In the genomic region with DNA sequence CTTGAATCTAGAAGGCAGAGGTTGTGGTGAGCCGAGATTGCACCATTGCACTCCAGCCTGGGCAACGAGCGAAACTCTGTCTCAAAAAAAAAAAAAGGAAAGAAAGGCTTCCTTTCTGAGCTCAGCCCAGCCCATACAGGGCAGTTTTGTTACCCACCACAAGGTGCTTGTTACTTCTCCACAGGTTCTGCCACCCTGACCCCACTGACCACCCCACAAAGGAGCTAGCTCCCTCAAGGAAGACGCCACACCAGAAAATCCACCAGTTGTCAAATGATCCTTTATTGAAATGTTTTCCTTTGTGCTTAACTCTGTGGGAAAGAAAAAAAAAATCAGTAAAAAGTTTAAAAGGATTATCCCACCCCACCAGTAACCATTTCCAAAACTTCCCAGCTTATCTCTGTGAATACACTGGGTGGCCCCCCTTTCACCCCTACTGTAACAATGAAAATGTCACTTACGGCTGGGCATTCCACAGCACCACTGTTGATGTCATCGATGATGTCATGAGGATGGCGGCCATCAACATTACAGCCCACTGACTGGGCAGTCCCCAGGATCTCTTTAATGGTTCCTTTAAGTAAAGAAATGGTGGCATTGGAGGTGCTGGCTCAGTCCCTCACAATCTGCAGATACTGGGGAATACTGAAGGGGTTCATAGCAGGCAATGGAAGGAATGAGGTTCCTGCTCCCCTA, we compare ENCODE assay signal across 12 cellular contexts. TPM values are rescaled to one million over a fixed set of nuclear protein-coding genes. Genes with fewer than 3 reads are reported as not detected.
DNase-seq lines count a peak whose midpoint lies in the region; ATAC-seq and TF ChIP-seq lines count a peak whose summit lies in the region.
"Had no signal": no experiment of that assay in that cellular context is flagged by ENCODE, and none has a peak within 500 bp of the region (broad histone marks: within the 10 kb centered on the region; RNA-seq: fewer than 3 reads in every experiment).

No MANE protein-coding gene starts in this region.

- TF ChIP-seq CTCF in A673 (conservative IDR thresholded peaks at IDR 0.05; ENCODE audit: low read depth, low read length) (no peak), fibroblast of lung (conservative IDR thresholded peaks at IDR 0.05 in 1 of 2, IDR thresholded peaks at IDR 0.05 in 1 of 2; ENCODE audit: low read depth in 1 of 2, low read length in 2 of 2) (no peak)

- H3K36me3 ChIP-seq in A673 (ENCODE audit: insufficient read depth, low read length, poor library complexity, severe bottlenecking) (peaks cover 78% of the 10 kb centered on the region), SK-N-MC (ENCODE audit: insufficient read depth, low read length) (peaks cover 78% of the 10 kb centered on the region), fibroblast of lung (ENCODE audit: control insufficient read depth, insufficient read depth, low read length) (peaks cover 37% of the 10 kb centered on the region)

- peaks cover 32% of the 10 kb centered on the region for H3K79me2 ChIP-seq in fibroblast of lung (ENCODE audit: control insufficient read depth, insufficient read depth, low read length)

- peaks cover 3% of the 10 kb centered on the region for H4K20me1 ChIP-seq in fibroblast of lung (ENCODE audit: control insufficient read depth, extremely low read depth, insufficient read depth, low read length)

- no peak overlapping the region for H3K4me3 ChIP-seq in A673 (ENCODE audit: low read depth, low read length, poor library complexity, severe bottlenecking)
- no peak overlapping the region for H3K4me3 ChIP-seq in SK-N-MC
- H3K4me3 ChIP-seq in fibroblast of lung (replicated peaks in 1 of 4; ENCODE audit: control extremely low read depth in 1 of 4, insufficient read depth in 1 of 4, low read depth in 3 of 4, low read length in 4 of 4) = peak overlapping the region in 1 of 4 experiments; percentile 92

- no peak overlapping the region for H3K9ac ChIP-seq in SK-N-MC (ENCODE audit: insufficient read length)
- H3K9ac ChIP-seq in fibroblast of lung (ENCODE audit: insufficient read depth, low read length) = no peak overlapping the region

- BruUV-seq in A673 (replicated peaks; lab: Mats Ljungman, UMichigan) = no TSS peak

- H3K4me1 ChIP-seq in A673 (ENCODE audit: insufficient read depth, low read length, poor library complexity, severe bottlenecking) = peaks cover 12% of the 10 kb centered on the region
- peaks cover 2% of the 10 kb centered on the region for H3K4me1 ChIP-seq in fibroblast of lung (ENCODE audit: control insufficient read depth, extremely low read depth, insufficient read depth, low read length)

- no peak overlapping the region for H2AFZ ChIP-seq in fibroblast of lung (ENCODE audit: low read length)

- peaks cover 7% of the 10 kb centered on the region for H3K9me3 ChIP-seq in A673 (ENCODE audit: low read depth, low read length, poor library complexity, severe bottlenecking)
- 0 out of 2 replicates have a peak, but pooled peaks cover 4% of the 10 kb centered on the region for H3K9me3 ChIP-seq in SK-N-MC (ENCODE audit: low read depth, low read length)
- peaks cover 4% of the 10 kb centered on the region for H3K9me3 ChIP-seq in fibroblast of lung (ENCODE audit: control insufficient read depth, insufficient read depth, low read depth, low read length)
- H3K9me3 ChIP-seq: upper lobe of left lung had no signal

- POLR2A ChIA-PET in A673 (lab: Charles Lee; ENCODE audit: low non-redundant PET) = interaction anchor here (0.5 kb wide), 1 partner anchor 10 kb away, joined by 8 read pairs; no protein-coding TSS in a partner anchor

- H3K27me3 ChIP-seq in A673 (replicated peaks; ENCODE audit: insufficient read depth, low read depth, low read length, poor library complexity) (no peaks in the 10 kb centered on the region), fibroblast of lung (ENCODE audit: control insufficient read depth, insufficient read depth, low read length) (no peaks in the 10 kb centered on the region)
- H3K27me3 ChIP-seq: upper lobe of left lung had no signal

- intact Hi-C loops in A673 (cut with micrococcal nuclease; ENCODE audit: unreplicated experiment) = no loop called here
- intact Hi-C loops in posterior vena cava (cut with DNase I) = no loop called here

- no peak for ATAC-seq in GM19455 (IDR thresholded peaks at IDR 0.05; ENCODE audit: unreplicated experiment)

- no peak overlapping the region for H3K4me2 ChIP-seq in fibroblast of lung (ENCODE audit: extremely low read depth, insufficient read depth, low read length)

- CTCF ChIA-PET in A673 (lab: Charles Lee) = no interaction called here

- DNase-seq in A673 (ENCODE audit: low spot score) (no peak), SK-N-MC (ENCODE audit: low read depth, low spot score) (no peak), fibroblast of lung (ENCODE audit: low read depth in 2 of 2) (peak; percentile 33 to 42), DMS114 treated with DMSO at 0.1 percent for 48 hours (lab: John Stamatoyannopoulos, UW; ENCODE audit: unreplicated experiment) (no peak), posterior vena cava (ENCODE audit: low spot score) (no peak), SW 1271 (lab: John Stamatoyannopoulos, UW) (no peak)
- DNase-seq: DMS79 treated with DMSO at 0.1 percent for 48 hours; NCI-H2029 treated with DMSO at 0.1 percent for 48 hours; stimulated activated CD4-positive, alpha-beta T cell treated with anti-CD3 and anti-CD28 coated beads, Interleukin-4, amount 100 ng/mL, for 1 hour; upper lobe of left lung had no signal

- peak; percentile 7 for TF ChIP-seq POLR2A in GM15510 (IDR thresholded peaks at IDR 0.05; ENCODE audit: borderline replicate concordance, extremely low read depth, insufficient read length)

- H3K27ac ChIP-seq in A673 (ENCODE audit: low read depth, low read length, poor library complexity, severe bottlenecking) (peak overlapping the region; percentile 12), SK-N-MC (peak overlapping the region; percentile 97; the same call in 1 of the 2 replicates), fibroblast of lung (ENCODE audit: insufficient read depth, low read length) (peak overlapping the region; percentile 7)

RNA-seq across cellular contexts. Expression of a gene that starts 3.6 kb away (rescaled TPM):
- total RNA-seq in A673 (2021) (1,114 and 1,120 TPM in 2 replicates), fibroblast of lung (1,387 and 1,751 TPM in 2 replicates), posterior vena cava (1,000 to 10,000 TPM in 1 of 2 donors, 100 to 1,000 TPM in 1; 993 to 1,044 TPM)
- 1,726 and 1,973 TPM in 2 replicates for polyA plus RNA-seq in fibroblast of lung
- polyA plus RNA-seq in fibroblast of lung (2012) = 1,989 and 2,401 TPM in 2 replicates
- 418 and 420 TPM in 2 replicates for polyA minus RNA-seq in fibroblast of lung (ENCODE audit: low replicate concordance)

RNA-seq across cellular contexts. Expression of a gene that starts 3.7 kb away (rescaled TPM):
- total RNA-seq in A673 (2021) = 15.8 and 19.5 TPM in 2 replicates
- 10.0 and 18.0 TPM in 2 replicates for total RNA-seq in fibroblast of lung
- polyA plus RNA-seq in fibroblast of lung = 6.8 and 8.6 TPM in 2 replicates
- polyA plus RNA-seq in fibroblast of lung (2012) = 9.2 and 11.3 TPM in 2 replicates
- polyA minus RNA-seq in fibroblast of lung (ENCODE audit: low replicate concordance) = 11.9 and 12.2 TPM in 2 replicates
- total RNA-seq in posterior vena cava = 10 to 100 TPM; 15.6 to 16.9 TPM

RNA-seq across cellular contexts. Expression of a gene that starts 23.4 kb away (rescaled TPM):
- total RNA-seq in A673 (2021) = 11.2 and 11.6 TPM in 2 replicates
- 12.6 and 15.0 TPM in 2 replicates for total RNA-seq in fibroblast of lung
- polyA plus RNA-seq in fibroblast of lung = 4.9 and 5.3 TPM in 2 replicates
- 4.0 and 4.5 TPM in 2 replicates for polyA plus RNA-seq in fibroblast of lung (2012)
- polyA minus RNA-seq in fibroblast of lung (ENCODE audit: low replicate concordance) = 4.9 and 10.7 TPM in 2 replicates
- total RNA-seq in posterior vena cava = 1 to 10 TPM; 6.5 to 8.0 TPM

RNA-seq across cellular contexts. Expression of a gene that starts 50.6 kb away (rescaled TPM):
- total RNA-seq in A673 (2021) (12.7 and 17.1 TPM in 2 replicates), fibroblast of lung (7.2 and 11.4 TPM in 2 replicates), posterior vena cava (10 to 100 TPM; 10.4 to 16.3 TPM)
- polyA plus RNA-seq in fibroblast of lung = 4.6 and 6.3 TPM in 2 replicates
- 6.1 and 10.7 TPM in 2 replicates for polyA plus RNA-seq in fibroblast of lung (2012)
- polyA minus RNA-seq in fibroblast of lung (ENCODE audit: low replicate concordance) = 5.9 and 12.2 TPM in 2 replicates

Comparison
In these comparisons a context has a peak if more than half of its experiments do, and no peak if none do; other contexts are left out.
1. DNase-seq: peak in fibroblast of lung (2 of 2); none in A673 (single experiment), SK-N-MC (single experiment), DMS114 treated with DMSO at 0.1 percent for 48 hours (single experiment), posterior vena cava (single experiment) and SW 1271 (0 of 2).
2. H3K27ac ChIP-seq: peak in every context shown above with its lines; median percentile 97 in SK-N-MC; 12 in A673; 7 in fibroblast of lung.